In the genomic region with DNA sequence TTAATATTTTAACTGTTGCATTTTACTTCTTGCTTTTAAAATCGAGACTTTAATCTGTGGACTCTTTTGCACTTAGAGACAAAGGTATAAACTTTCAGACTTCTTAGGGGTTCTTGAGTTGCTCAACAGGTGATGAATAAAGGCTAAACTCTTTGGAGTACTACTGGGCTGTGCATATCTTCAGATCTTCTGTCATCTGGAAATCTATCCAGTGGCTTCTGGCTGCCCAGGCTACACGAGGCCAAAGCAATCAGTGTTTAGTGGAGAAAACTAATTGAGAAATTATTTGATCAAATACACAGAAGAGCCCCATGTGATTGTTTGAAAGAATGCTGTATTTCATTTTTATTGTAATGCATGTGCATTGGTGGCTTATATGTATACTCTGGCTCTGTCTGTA, we compare ENCODE assay signal across 21 cellular contexts.
"Had no signal": no experiment of that assay in that cellular context is flagged by ENCODE, and none has a peak within 500 bp of the region (broad histone marks: within the 10 kb centered on the region; RNA-seq: fewer than 3 reads in every experiment).

No MANE protein-coding gene starts in this region.

- DNase-seq: cortex of kidney; dorsolateral prefrontal cortex; effector CD8-positive, alpha-beta T cell; heart right ventricle; hypothalamus; islet precursor cell; mammary epithelial cell; mucosa of descending colon; naive thymus-derived CD8-positive, alpha-beta T cell; nucleus accumbens; ovary; right cardiac atrium; stimulated activated CD4-positive, alpha-beta T cell treated with anti-CD3 and anti-CD28 coated beads, Interleukin-2, amount 100 ng/mL, for 48 hours; stimulated activated naive CD4-positive, alpha-beta T cell treated with Interleukin-2 at 50 U/mL for 16 hours; trophoblast cell had no signal

- H3K9ac ChIP-seq: neural progenitor cell had no signal

- H3K27ac Mint-ChIP-seq: naive thymus-derived CD8-positive, alpha-beta T cell; neural progenitor cell; progenitor cell of endocrine pancreas had no signal

- ATAC-seq: heart right ventricle; left lobe of liver; mucosa of descending colon; naive thymus-derived CD8-positive, alpha-beta T cell; right cardiac atrium had no signal

- H3K27me3 Mint-ChIP-seq: progenitor cell of endocrine pancreas had no signal

- H3K27me3 ChIP-seq: dorsolateral prefrontal cortex, neural progenitor cell, ovary had no signal

- H3K4me3 ChIP-seq: dorsolateral prefrontal cortex, heart right ventricle, mucosa of descending colon, neural progenitor cell, ovary, smooth muscle cell had no signal

- H3K4me2 ChIP-seq: neural progenitor cell, smooth muscle cell had no signal

- H3K9me3 ChIP-seq: heart right ventricle, mucosa of descending colon, ovary had no signal

- H3K36me3 ChIP-seq: heart right ventricle, neural progenitor cell, ovary had no signal

- FAIRE-seq: frontal cortex, urothelium cell line had no signal

- H3K4me3 Mint-ChIP-seq: naive thymus-derived CD8-positive, alpha-beta T cell; neural progenitor cell had no signal

- H3K9me3 Mint-ChIP-seq: naive thymus-derived CD8-positive, alpha-beta T cell; neural progenitor cell had no signal

- H3K36me3 Mint-ChIP-seq: naive thymus-derived CD8-positive, alpha-beta T cell; neural progenitor cell had no signal

- H3K27ac ChIP-seq: dorsolateral prefrontal cortex, heart right ventricle, neural progenitor cell had no signal

- H2AFZ ChIP-seq: neural progenitor cell had no signal
